1 cellular context compared by ENCODE assay signal in the genomic region with DNA sequence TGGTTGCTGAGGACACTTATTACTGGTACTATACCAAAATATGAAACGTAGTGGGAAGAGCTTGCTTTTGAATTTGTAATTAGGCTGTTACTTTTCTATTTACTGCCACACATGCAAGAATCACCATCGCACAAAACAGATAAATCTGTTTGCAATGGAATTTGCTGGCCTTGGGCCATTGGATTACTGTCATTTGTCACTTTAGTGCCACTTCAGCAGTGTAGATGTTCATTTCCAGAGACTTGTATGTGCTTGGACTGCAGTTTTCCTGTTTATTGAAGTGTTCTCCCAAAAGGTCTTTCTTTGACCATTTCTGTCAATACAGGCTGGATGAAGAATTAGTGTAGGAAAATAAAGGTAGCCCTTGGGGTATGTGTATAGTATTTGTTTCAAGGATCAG.
TF ChIP-seq lines count a peak whose summit lies in the region.

No MANE protein-coding gene starts in this region.

TF ChIP-seq in IMR-90, 13 proteins besides CTCF, POLR2A, EP300 and RAD21:
- no peak for TF ChIP-seq MAFK (IDR thresholded peaks at IDR 0.05; ENCODE audit: low read depth, low read length)
- no peak for TF ChIP-seq ELK1 (IDR thresholded peaks at IDR 0.05; ENCODE audit: borderline replicate concordance, low read depth, low read length)
- no peak for TF ChIP-seq RFX5 (IDR thresholded peaks at IDR 0.05; ENCODE audit: low read depth, low read length)
- no peak for TF ChIP-seq CEBPB (IDR thresholded peaks at IDR 0.05; ENCODE audit: low read depth, low read length)
- no peak for TF ChIP-seq NFE2L2 (IDR thresholded peaks at IDR 0.05; ENCODE audit: low read depth, low read length)
- TF ChIP-seq FOS (IDR thresholded peaks at IDR 0.05; ENCODE audit: low read depth, low read length) = no peak
- no peak for TF ChIP-seq USF2 (IDR thresholded peaks at IDR 0.05; ENCODE audit: low read depth, low read length)
- TF ChIP-seq RCOR1 (IDR thresholded peaks at IDR 0.05; ENCODE audit: insufficient replicate concordance, low read length) = no peak
- TF ChIP-seq MXI1 (IDR thresholded peaks at IDR 0.05; ENCODE audit: borderline replicate concordance, low read depth, low read length) = no peak
- no peak for TF ChIP-seq BHLHE40 (IDR thresholded peaks at IDR 0.05; ENCODE audit: low read depth, low read length)
TF ChIP-seq in IMR-90: peak in this region for 0.
